ENCODE assay signal across 10 cellular contexts in the genomic region with DNA sequence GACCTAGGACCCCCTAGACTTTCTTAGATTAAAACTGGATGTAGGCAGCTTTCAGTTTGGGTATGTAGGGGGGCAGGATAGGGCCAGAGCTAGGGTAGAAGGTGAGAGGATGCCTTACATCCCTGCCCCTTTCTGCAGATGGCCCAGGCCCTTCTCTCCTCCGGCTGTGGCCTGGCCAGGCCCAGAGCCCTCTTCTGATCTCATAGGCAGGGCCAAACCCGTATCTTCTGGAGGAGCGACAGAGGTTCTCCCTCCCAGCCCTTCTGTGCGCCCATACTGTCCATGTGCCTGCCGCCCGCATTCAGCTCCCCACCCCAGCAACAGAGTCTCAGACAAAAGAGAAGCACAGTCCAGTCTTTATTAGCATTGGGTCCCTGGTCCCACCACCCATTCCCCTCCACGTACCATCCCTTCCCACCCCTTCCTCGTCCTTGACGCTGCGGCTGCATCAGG. TPM values are rescaled to one million over a fixed set of nuclear protein-coding genes. Genes with fewer than 3 reads are reported as not detected.
DNase-seq lines count a peak whose midpoint lies in the region; ATAC-seq, FAIRE-seq and TF ChIP-seq lines count a peak whose summit lies in the region.
"Had no signal": no experiment of that assay in that cellular context is flagged by ENCODE, and none has a peak within 500 bp of the region (broad histone marks: within the 10 kb centered on the region; RNA-seq: fewer than 3 reads in every experiment).

No MANE protein-coding gene starts in this region.

- intact Hi-C loops in activated CD8-positive, alpha-beta T cell treated with anti-CD3 and anti-CD28 coated beads for 36 hours (cut with micrococcal nuclease), result loop anchor here (10.0 kb wide), 2 partner anchors 304 to 774 kb away; partner anchors contain the start of gene TRIM37

- CTCF ChIA-PET in activated CD8-positive, alpha-beta T cell treated with anti-CD3 and anti-CD28 coated beads for 36 hours (lab: Charles Lee), result interaction anchor here (4.7 kb wide), 1 partner anchor 13 kb away, joined by 68 read pairs; no protein-coding TSS in a partner anchor

- no peak for TF ChIP-seq CTCF in activated CD8-positive, alpha-beta T cell treated with anti-CD3 and anti-CD28 coated beads for 36 hours (IDR thresholded peaks at IDR 0.05)

- H3K9me3 Mint-ChIP-seq in IgD-negative memory B cell, result peaks cover 0 to 1% (median 0%) of the 10 kb centered on the region in 3 donors
- no peaks in the 10 kb centered on the region for H3K9me3 Mint-ChIP-seq in activated CD8-positive, alpha-beta T cell treated with anti-CD3 and anti-CD28 coated beads for 36 hours
- H3K9me3 Mint-ChIP-seq in immature natural killer cell, result peaks cover 0 to 3% (median 0%) of the 10 kb centered on the region in 6 donors
- peaks cover 5 to 6% of the 10 kb centered on the region in 2 donors for H3K9me3 Mint-ChIP-seq in stimulated activated naive B cell treated with anti-CD40 and anti-IgM and Interleukin-4, amounts not matched to agents 10 μg/mL and 1 μg/mL and 100 μg/mL, for 72 hours

- no peak for ATAC-seq in activated CD8-positive, alpha-beta T cell treated with anti-CD3 and anti-CD28 coated beads for 36 hours
- no peak for ATAC-seq in stimulated activated naive B cell treated with anti-CD40 and anti-IgM and Interleukin-4, amounts not matched to agents 10 μg/mL and 1 μg/mL and 100 μg/mL, for 72 hours (replicated peaks)

- peaks cover 14% of the 10 kb centered on the region for H3K36me3 Mint-ChIP-seq in IgD-negative memory B cell
- peaks cover 60% of the 10 kb centered on the region for H3K36me3 Mint-ChIP-seq in activated CD8-positive, alpha-beta T cell treated with anti-CD3 and anti-CD28 coated beads for 36 hours (ENCODE audit: low read depth)
- H3K36me3 Mint-ChIP-seq in immature natural killer cell, result peaks cover 22 to 34% (median 29%) of the 10 kb centered on the region in 3 donors
- H3K36me3 Mint-ChIP-seq in stimulated activated naive B cell treated with anti-CD40 and anti-IgM and Interleukin-4, amounts not matched to agents 10 μg/mL and 1 μg/mL and 100 μg/mL, for 72 hours, result peaks cover 45 to 64% of the 10 kb centered on the region in 2 donors

- FAIRE-seq in urothelium cell line (lab: Jason Lieb, UNC), result no peak
- FAIRE-seq: endothelial cell of umbilical vein had no signal

- peak overlapping the region; percentile 90 to 100 (median 96) for H3K4me3 Mint-ChIP-seq in IgD-negative memory B cell
- peak overlapping the region; percentile 81 for H3K4me3 Mint-ChIP-seq in activated CD8-positive, alpha-beta T cell treated with anti-CD3 and anti-CD28 coated beads for 36 hours
- H3K4me3 Mint-ChIP-seq in immature natural killer cell, result peak overlapping the region; percentile 85 to 95 (median 93)
- peak overlapping the region; percentile 100 for H3K4me3 Mint-ChIP-seq in stimulated activated naive B cell treated with anti-CD40 and anti-IgM and Interleukin-4, amounts not matched to agents 10 μg/mL and 1 μg/mL and 100 μg/mL, for 72 hours

- H3K27me3 Mint-ChIP-seq in IgD-negative memory B cell (no peaks in the 10 kb centered on the region), immature natural killer cell (ENCODE audit: low read depth in 3 of 3) (peaks cover 48 to 62% (median 50%) of the 10 kb centered on the region in 3 donors)
- H3K27me3 Mint-ChIP-seq in activated CD8-positive, alpha-beta T cell treated with anti-CD3 and anti-CD28 coated beads for 36 hours, result peaks cover 7% of the 10 kb centered on the region
- peaks cover 16 to 35% of the 10 kb centered on the region in 2 donors for H3K27me3 Mint-ChIP-seq in stimulated activated naive B cell treated with anti-CD40 and anti-IgM and Interleukin-4, amounts not matched to agents 10 μg/mL and 1 μg/mL and 100 μg/mL, for 72 hours

- H3K27ac Mint-ChIP-seq in IgD-negative memory B cell, result peak overlapping the region; percentile 93 to 99 (median 99)
- peak overlapping the region; percentile 96 for H3K27ac Mint-ChIP-seq in activated CD8-positive, alpha-beta T cell treated with anti-CD3 and anti-CD28 coated beads for 36 hours
- peak overlapping the region; percentile 94 to 99 (median 97) for H3K27ac Mint-ChIP-seq in immature natural killer cell
- H3K27ac Mint-ChIP-seq in stimulated activated naive B cell treated with anti-CD40 and anti-IgM and Interleukin-4, amounts not matched to agents 10 μg/mL and 1 μg/mL and 100 μg/mL, for 72 hours, result peak overlapping the region; percentile 100

- POLR2A ChIA-PET in activated CD8-positive, alpha-beta T cell treated with anti-CD3 and anti-CD28 coated beads for 36 hours (lab: Charles Lee), result interaction anchor here (0.6 to 26.8 kb wide), 9 partner anchors 5 to 301 kb away, joined by 4 to 1558 read pairs (median 6); partner anchors contain the start of genes MKS1, RNF43, SUPT4H1 and TSPOAP1

- H3K4me1 Mint-ChIP-seq in IgD-negative memory B cell (peaks cover 13 to 49% (median 37%) of the 10 kb centered on the region in 3 donors), immature natural killer cell (peaks cover 65 to 69% of the 10 kb centered on the region in 2 donors)
- peaks cover 34% of the 10 kb centered on the region for H3K4me1 Mint-ChIP-seq in activated CD8-positive, alpha-beta T cell treated with anti-CD3 and anti-CD28 coated beads for 36 hours (ENCODE audit: low read depth)
- peaks cover 72 to 94% of the 10 kb centered on the region in 2 donors for H3K4me1 Mint-ChIP-seq in stimulated activated naive B cell treated with anti-CD40 and anti-IgM and Interleukin-4, amounts not matched to agents 10 μg/mL and 1 μg/mL and 100 μg/mL, for 72 hours

- peak; percentile 62 for DNase-seq in activated CD8-positive, alpha-beta T cell treated with anti-CD3 and anti-CD28 coated beads for 36 hours
- DNase-seq in immature natural killer cell, result peak in 1 of 3 donors; percentile 42
- DNase-seq in stimulated activated naive B cell treated with anti-CD40 and anti-IgM and Interleukin-4, amounts not matched to agents 10 μg/mL and 1 μg/mL and 100 μg/mL, for 72 hours, result peak; percentile 37
- DNase-seq in activated gamma-delta T cell (lab: John Stamatoyannopoulos, UW), result no peak
- no peak for DNase-seq in GDM1 (lab: John Stamatoyannopoulos, UW)
- no peak for DNase-seq in OCI-M2 (lab: John Stamatoyannopoulos, UW; ENCODE audit: unreplicated experiment)
- DNase-seq in urothelium cell line (ENCODE audit: low spot score), result no peak
- DNase-seq: NCI-H1092 had no signal

RNA-seq across cellular contexts. Expression of gene TSPOAP1, which starts 2.0 kb away (rescaled TPM):
- polyA plus RNA-seq in IgD-negative memory B cell, result 1.3 TPM
- 10 to 100 TPM; 21.1 to 24.1 TPM for total RNA-seq in activated CD8-positive, alpha-beta T cell treated with anti-CD3 and anti-CD28 coated beads for 36 hours
- polyA plus RNA-seq in immature natural killer cell, result 10 to 100 TPM in 1 of 3 donors, 1 to 10 TPM in 2; 7.1 to 32.1 (median 8.4) TPM
- total RNA-seq: endothelial cell of umbilical vein had no signal
- polyA plus RNA-seq: endothelial cell of umbilical vein had no signal

RNA-seq across cellular contexts. Expression of gene SUPT4H1, which starts 21.4 kb away (rescaled TPM):
- polyA plus RNA-seq in IgD-negative memory B cell, result 94.2 TPM
- 100 to 1,000 TPM; 104 to 110 TPM for total RNA-seq in activated CD8-positive, alpha-beta T cell treated with anti-CD3 and anti-CD28 coated beads for 36 hours
- polyA plus RNA-seq in immature natural killer cell, result 100 to 1,000 TPM; 133 to 170 (median 136) TPM

RNA-seq across cellular contexts. Expression of gene MPO, which starts 49.8 kb away (rescaled TPM):
- polyA plus RNA-seq in IgD-negative memory B cell, result not detected
- not detected for total RNA-seq in activated CD8-positive, alpha-beta T cell treated with anti-CD3 and anti-CD28 coated beads for 36 hours
- polyA plus RNA-seq in immature natural killer cell, result not detected
- total RNA-seq: endothelial cell of umbilical vein had no signal
- polyA plus RNA-seq: endothelial cell of umbilical vein had no signal

Comparison
In these comparisons a context has a peak if more than half of its experiments do, and no peak if none do; other contexts are left out.
1. DNase-seq: peak in activated CD8-positive, alpha-beta T cell treated with anti-CD3 and anti-CD28 coated beads for 36 hours (single experiment) and stimulated activated naive B cell treated with anti-CD40 and anti-IgM and Interleukin-4, amounts not matched to agents 10 μg/mL and 1 μg/mL and 100 μg/mL, for 72 hours (single experiment); none in activated gamma-delta T cell (single experiment), GDM1 (single experiment), OCI-M2 (single experiment) and urothelium cell line (single experiment).
2. Peak in every context shown above with its lines, with median percentiles within 50 percentile points of each other: H3K27ac Mint-ChIP-seq and H3K4me3 Mint-ChIP-seq.